ENCODE assay signal across 17 cellular contexts in genomic region chr11:11218287-11218986, GRCh38.
DNase-seq lines count a peak whose midpoint lies in the region; ATAC-seq and TF ChIP-seq lines count a peak whose summit lies in the region.
"Had no signal": no experiment of that assay in that cellular context is flagged by ENCODE, and none has a peak within 500 bp of the region (broad histone marks: within the 10 kb centered on the region; RNA-seq: fewer than 3 reads in every experiment).

No MANE protein-coding gene starts in this region.

- no peaks in the 10 kb centered on the region for H3K36me3 ChIP-seq in right atrium auricular region
- H3K36me3 ChIP-seq: esophagus muscularis mucosa, left lung, MG63 had no signal

- ATAC-seq in Right ventricle myocardium superior (ENCODE audit: poor library complexity) (peak; percentile 84), GM19467 (IDR thresholded peaks at IDR 0.05; ENCODE audit: unreplicated experiment) (no peak), HG03342 (IDR thresholded peaks at IDR 0.05; ENCODE audit: unreplicated experiment) (no peak)
- ATAC-seq: activated CD8-positive, alpha-beta T cell treated with anti-CD3 and anti-CD28 coated beads, Interleukin-2, amount 10 ng/mL, durations not matched to agents 7 days and 5 days; left lung; Panc1 had no signal

- intact Hi-C loops in Right ventricle myocardium superior (cut with DNase I): no loop called here

- no peaks in the 10 kb centered on the region for H3K27me3 ChIP-seq in right atrium auricular region
- H3K27me3 ChIP-seq: esophagus muscularis mucosa, left lung, MG63 had no signal

- DNase-seq in Right ventricle myocardium superior (peak; percentile 81), right atrium auricular region (ENCODE audit: low spot score) (no peak), RPMI8226 (peak; percentile 70), kidney glomerular epithelial cell (lab: John Stamatoyannopoulos, UW) (peak; percentile 9), NCI-H226 (no peak)
- no peak for DNase-seq in activated naive CD4-positive, alpha-beta T cell treated with Interleukin-2 at 50 U/mL for 16 hours
- DNase-seq: activated CD8-positive, alpha-beta T cell treated with anti-CD3 and anti-CD28 coated beads, Interleukin-2, amount 10 ng/mL, durations not matched to agents 7 days and 5 days; left lung; MG63; NCI-H446; stimulated activated CD4-positive, alpha-beta T cell treated with anti-CD3 and anti-CD28 coated beads, Interleukin-2, amount 100 ng/mL, for 48 hours; trophoblast cell had no signal

- H3K4me3 ChIP-seq in right atrium auricular region: no peak overlapping the region
- H3K4me3 ChIP-seq: coronary artery, esophagus muscularis mucosa, left lung, MG63 had no signal

- H3K27ac ChIP-seq in right atrium auricular region: no peak overlapping the region
- H3K27ac ChIP-seq: coronary artery, left lung had no signal

- no peak for TF ChIP-seq CTCF in right atrium auricular region (IDR thresholded peaks at IDR 0.05)

- peaks cover 0 to 7% of the 10 kb centered on the region in 2 donors for H3K4me1 ChIP-seq in right atrium auricular region
- H3K4me1 ChIP-seq: left lung had no signal

- H3K9me3 ChIP-seq in right atrium auricular region: no peaks in the 10 kb centered on the region
- H3K9me3 ChIP-seq: esophagus muscularis mucosa, left lung, MG63 had no signal

Comparison
In these comparisons a context has a peak if more than half of its experiments do, and no peak if none do; other contexts are left out.
1. DNase-seq: peak in Right ventricle myocardium superior (single experiment), RPMI8226 (single experiment) and kidney glomerular epithelial cell (single experiment); none in right atrium auricular region (single experiment), NCI-H226 (single experiment) and activated naive CD4-positive, alpha-beta T cell treated with Interleukin-2 at 50 U/mL for 16 hours (single experiment).